11 cellular contexts compared by ENCODE assay signal in genomic region chr15:101070024-101070423, GRCh38.
DNase-seq lines count a peak whose midpoint lies in the region; ATAC-seq and TF ChIP-seq lines count a peak whose summit lies in the region.
"Had no signal": no experiment of that assay in that cellular context is flagged by ENCODE, and none has a peak within 500 bp of the region (broad histone marks: within the 10 kb centered on the region; RNA-seq: fewer than 3 reads in every experiment).

No MANE protein-coding gene starts in this region.

- H3K9me3 Mint-ChIP-seq in activated naive CD4-positive, alpha-beta T cell treated with anti-CD3 and anti-CD28 coated beads, Interleukin-2, amount 50 U/mL, for 72 hours = no peaks in the 10 kb centered on the region
- no peaks in the 10 kb centered on the region for H3K9me3 Mint-ChIP-seq in endothelial cell (ENCODE audit: unreplicated experiment)
- H3K9me3 Mint-ChIP-seq: activated naive CD4-positive, alpha-beta T cell treated with anti-CD3 and anti-CD28 coated beads for 36 hours had no signal

- intact Hi-C loops in colonic mucosa (cut with DNase I) (no loop called here), uterus (cut with DNase I; ENCODE audit: low total_unique reads) (no loop called here)

- peak overlapping the region; percentile 16 for H3K27ac ChIP-seq in colonic mucosa
- peak overlapping the region; percentile 19 for H3K27ac ChIP-seq in muscle layer of duodenum (ENCODE audit: low read length)
- H3K27ac ChIP-seq in uterus = peak overlapping the region; percentile 67 to 75

- no peak overlapping the region for H3K4me3 Mint-ChIP-seq in endothelial cell (ENCODE audit: unreplicated experiment)
- H3K4me3 Mint-ChIP-seq: activated naive CD4-positive, alpha-beta T cell treated with anti-CD3 and anti-CD28 coated beads for 36 hours had no signal

- in situ Hi-C loops in GM13977 (cut with MboI; ENCODE audit: low pct_unique_long_range_greater_than_20kb, low sequenced_read_pairs, unreplicated experiment) = no loop called here

- no peaks in the 10 kb centered on the region for H3K27me3 ChIP-seq in colonic mucosa
- no peaks in the 10 kb centered on the region for H3K27me3 ChIP-seq in muscle layer of duodenum (ENCODE audit: low read depth, low read length)
- no peaks in the 10 kb centered on the region for H3K27me3 ChIP-seq in uterus
- H3K27me3 ChIP-seq: testis had no signal

- TF ChIP-seq POLR2A in uterus (IDR thresholded peaks at IDR 0.05) = no peak

- no peak for DNase-seq in activated naive CD4-positive, alpha-beta T cell treated with anti-CD3 and anti-CD28 coated beads, Interleukin-2, amount 50 U/mL, for 72 hours (ENCODE audit: low spot score in 2 of 2)
- no peak for DNase-seq in activated naive CD4-positive, alpha-beta T cell (lab: John Stamatoyannopoulos, UW)
- DNase-seq in colonic mucosa (no peak), uterus (peak in 1 of 2 donors; percentile 12), NCI-H1092 (lab: John Stamatoyannopoulos, UW) (no peak), GM13977 (ENCODE audit: low spot score) (no peak), endothelial cell (ENCODE audit: low spot score) (no peak)
- DNase-seq: T-helper 9 cell, testis had no signal

- H3K4me1 ChIP-seq in colonic mucosa (no peaks in the 10 kb centered on the region), muscle layer of duodenum (ENCODE audit: control insufficient read depth in 1 of 2, insufficient read depth in 2 of 2, low read length in 2 of 2) (peaks cover 0 to 9% of the 10 kb centered on the region in 2 donors), uterus (no peaks in the 10 kb centered on the region)

- peaks cover 15% of the 10 kb centered on the region for H3K4me1 Mint-ChIP-seq in endothelial cell (ENCODE audit: unreplicated experiment)

- H3K9me3 ChIP-seq in colonic mucosa (no peaks in the 10 kb centered on the region), muscle layer of duodenum (ENCODE audit: control insufficient read depth in 1 of 2, low read length in 2 of 2) (no peaks in the 10 kb centered on the region), uterus (no peaks in the 10 kb centered on the region)
- H3K9me3 ChIP-seq: testis had no signal

- peak overlapping the region in 1 of 2 donors; percentile 41 for H3K9ac ChIP-seq in colonic mucosa (ENCODE audit: low read depth in 2 of 2, low read length in 2 of 2)

- H3K36me3 Mint-ChIP-seq in activated naive CD4-positive, alpha-beta T cell treated with anti-CD3 and anti-CD28 coated beads, Interleukin-2, amount 50 U/mL, for 72 hours = no peaks in the 10 kb centered on the region
- peaks cover 16% of the 10 kb centered on the region for H3K36me3 Mint-ChIP-seq in endothelial cell (ENCODE audit: low read depth, unreplicated experiment)

- ATAC-seq in activated naive CD4-positive, alpha-beta T cell treated with anti-CD3 and anti-CD28 coated beads, Interleukin-2, amount 50 U/mL, for 72 hours = peak in 1 of 2 donors; percentile 6

- H3K27ac Mint-ChIP-seq in activated naive CD4-positive, alpha-beta T cell treated with anti-CD3 and anti-CD28 coated beads, Interleukin-2, amount 50 U/mL, for 72 hours = peak overlapping the region; percentile 82 to 86
- no peak overlapping the region for H3K27ac Mint-ChIP-seq in endothelial cell (ENCODE audit: unreplicated experiment)

- H3K27me3 Mint-ChIP-seq in endothelial cell (ENCODE audit: unreplicated experiment) = peaks cover 13% of the 10 kb centered on the region

- no peak overlapping the region for H3K4me3 ChIP-seq in colonic mucosa
- no peak overlapping the region for H3K4me3 ChIP-seq in muscle layer of duodenum (ENCODE audit: low read depth in 1 of 2, low read length in 2 of 2)
- H3K4me3 ChIP-seq in uterus = no peak overlapping the region
- H3K4me3 ChIP-seq: testis had no signal

- TF ChIP-seq CTCF in colonic mucosa (IDR thresholded peaks at IDR 0.05) (no peak), uterus (IDR thresholded peaks at IDR 0.05) (no peak), GM13977 (IDR thresholded peaks at IDR 0.05; ENCODE audit: extremely low read depth, insufficient read depth, missing control alignments) (no peak), endothelial cell (IDR thresholded peaks at IDR 0.05; ENCODE audit: unreplicated experiment) (no peak)

- no peaks in the 10 kb centered on the region for H3K36me3 ChIP-seq in colonic mucosa
- peaks cover 3 to 33% of the 10 kb centered on the region in 2 donors for H3K36me3 ChIP-seq in muscle layer of duodenum (ENCODE audit: control insufficient read depth in 1 of 2, insufficient read depth in 2 of 2, low read length in 2 of 2)
- no peaks in the 10 kb centered on the region for H3K36me3 ChIP-seq in uterus

Comparison
In these comparisons a context has a peak if more than half of its experiments do, and no peak if none do; other contexts are left out.
1. H3K27ac ChIP-seq: peak in every context shown above with its lines; median percentile 71 in uterus; 19 in muscle layer of duodenum; 16 in colonic mucosa.